Comparison of ENCODE assay signal across 1 cellular context in the genomic region with DNA sequence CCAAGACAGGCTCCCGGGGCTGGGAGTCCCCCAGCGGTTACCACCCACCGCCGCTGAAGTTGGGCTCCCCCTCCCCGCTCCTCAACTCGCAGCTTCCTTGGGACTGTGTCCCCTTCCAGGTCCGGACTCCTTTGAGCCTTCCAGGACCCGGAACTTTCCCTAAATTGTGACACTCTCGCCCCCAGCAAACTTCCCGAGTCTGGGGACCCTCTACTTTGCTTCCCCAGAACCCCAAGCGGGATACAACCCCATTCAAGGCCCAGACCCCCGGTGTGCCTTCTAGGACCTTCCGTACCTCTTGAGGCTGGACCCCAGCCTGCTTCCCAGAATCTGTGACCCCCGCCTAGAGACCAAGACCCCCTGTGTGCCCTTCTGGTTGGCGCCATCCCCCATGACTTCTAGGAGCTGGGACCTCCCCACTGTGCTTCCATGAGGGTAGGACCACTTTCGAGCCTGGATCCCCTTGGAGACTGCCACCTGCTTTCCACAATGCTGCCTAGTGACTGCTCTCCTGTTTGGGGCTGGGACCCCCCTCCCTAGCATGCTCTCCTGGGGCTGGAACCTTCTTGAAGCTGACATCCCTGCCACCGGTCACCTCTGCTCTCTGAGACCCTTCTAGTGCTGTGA.
TF ChIP-seq lines count a peak whose summit lies in the region.

No MANE protein-coding gene starts in this region.

TF ChIP-seq in GM23338, 12 proteins besides CTCF, POLR2A, EP300 and RAD21 (continued from another document):
- TF ChIP-seq ZNF462 (CRISPR knock-in tag; IDR thresholded peaks at IDR 0.05), result no peak
- no peak for TF ChIP-seq POLR2AphosphoS5 (IDR thresholded peaks at IDR 0.05; ENCODE audit: low read depth)
- no peak for TF ChIP-seq STAT1 (IDR thresholded peaks at IDR 0.05; ENCODE audit: unreplicated experiment)
- no peak for TF ChIP-seq REST (IDR thresholded peaks at IDR 0.05; ENCODE audit: unreplicated experiment)
- TF ChIP-seq ZNF114 (CRISPR knock-in tag; IDR thresholded peaks at IDR 0.05), result no peak
- TF ChIP-seq ZNF331 (CRISPR knock-in tag; IDR thresholded peaks at IDR 0.05; ENCODE audit: low read depth), result no peak
- TF ChIP-seq CREB1 (CRISPR knock-in tag; IDR thresholded peaks at IDR 0.05; ENCODE audit: low read depth), result no peak
- no peak for TF ChIP-seq ETS1 (IDR thresholded peaks at IDR 0.05)
- no peak for TF ChIP-seq EZH2phosphoT487 (IDR thresholded peaks at IDR 0.05; ENCODE audit: unreplicated experiment)
- no peak for TF ChIP-seq NANOG (IDR thresholded peaks at IDR 0.05; ENCODE audit: borderline replicate concordance)
- TF ChIP-seq EZH2 (IDR thresholded peaks at IDR 0.05; ENCODE audit: low read depth, unreplicated experiment), result no peak
